8 cellular contexts compared by ENCODE assay signal in genomic region chr12:45762185-45763110, GRCh38. TPM values are rescaled to one million over a fixed set of nuclear protein-coding genes. Genes with fewer than 3 reads are reported as not detected.
DNase-seq lines count a peak whose midpoint lies in the region; ATAC-seq lines count a peak whose summit lies in the region.

No MANE protein-coding gene starts in this region.

- DNase-seq in NCI-H2107 treated with DMSO at 0.1 percent for 48 hours (lab: John Stamatoyannopoulos, UW; ENCODE audit: unreplicated experiment) = peak; percentile 20
- DNase-seq in NCI-H2107 (lab: John Stamatoyannopoulos, UW) = no peak
- DNase-seq in HPDE6-E6E7 (ENCODE audit: extremely low spot score) = peak; percentile 25
- peak; percentile 69 for DNase-seq in SK-MEL-5 (ENCODE audit: low read depth, low spot score)
- peak; percentile 50 for DNase-seq in fibroblast of the conjunctiva (ENCODE audit: low read depth)
- DNase-seq in pons (ENCODE audit: low spot score) = peak; percentile 76

- ATAC-seq in GM21526 (IDR thresholded peaks at IDR 0.05; ENCODE audit: low FRiP score, unreplicated experiment) (no peak), HG02852 (IDR thresholded peaks at IDR 0.05; ENCODE audit: unreplicated experiment) (no peak)

- in situ Hi-C loops in SK-MEL-5 (cut with HindIII; ENCODE audit: low pct_unique_long_range_greater_than_20kb, low sequenced_read_pairs) = no loop called here

RNA-seq across cellular contexts. Expression of gene ARID2, which starts 32.9 kb away (rescaled TPM):
- 21.9 and 26.6 TPM in 2 replicates for total RNA-seq in SK-MEL-5 (2014; rRNA removed; shearing (Covaris generic))
- polyA plus RNA-seq in SK-MEL-5 (2015; cell fraction: cytosol; rRNA removed) = 10.5 and 15.6 TPM in 2 replicates
- polyA plus RNA-seq in SK-MEL-5 (2015; cell fraction: nucleus; rRNA removed) = 20.7 and 22.2 TPM in 2 replicates
